7 cellular contexts compared by ENCODE assay signal in the genomic region with DNA sequence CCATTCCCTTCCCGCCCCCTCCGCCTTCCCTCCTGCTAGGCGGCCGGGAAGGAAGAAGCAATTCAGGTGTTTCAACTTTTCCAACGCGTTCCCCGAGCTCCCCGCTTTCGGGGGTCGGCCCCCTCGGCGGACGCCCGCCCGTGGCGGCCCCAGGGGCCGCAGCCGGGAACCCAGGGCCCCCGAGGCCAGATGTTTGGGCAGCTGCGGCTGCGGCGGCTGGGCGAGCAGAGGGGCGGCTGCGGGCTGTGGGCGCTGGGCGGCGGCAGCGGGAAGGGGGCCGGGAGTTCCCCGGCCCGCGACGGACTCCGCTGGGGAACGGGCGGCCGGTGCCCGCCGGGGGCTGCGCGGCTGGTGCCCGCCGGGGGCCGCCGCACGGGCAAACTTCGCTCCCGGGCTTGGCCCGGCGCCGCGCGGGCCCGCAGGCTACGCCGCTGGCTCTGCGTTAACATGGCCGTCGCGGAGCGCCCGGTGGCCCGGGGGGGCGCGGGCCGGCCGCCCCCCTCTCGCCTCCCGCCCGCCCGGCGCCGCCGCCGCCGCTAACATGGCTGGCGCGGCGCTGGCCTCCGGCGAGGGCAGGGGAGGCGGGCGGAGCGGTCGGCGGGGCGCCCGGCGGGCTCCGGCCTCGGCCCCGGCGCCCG. TPM values are rescaled to one million over a fixed set of nuclear protein-coding genes. Genes with fewer than 3 reads are reported as not detected.
DNase-seq lines count a peak whose midpoint lies in the region; ATAC-seq and TF ChIP-seq lines count a peak whose summit lies in the region.

No MANE protein-coding gene starts in this region.

- no peak overlapping the region for H3K27ac ChIP-seq in OCI-LY1 (ENCODE audit: low read depth, low read length, poor library complexity, severe bottlenecking)

- H3K36me3 Mint-ChIP-seq in stimulated activated effector memory CD8-positive, alpha-beta T cell treated with anti-CD3 and anti-CD28 coated beads, Interleukin-12 subunit alpha, Interleukin-12 subunit beta, amount 100 ng/mL, for 72 hours = peaks cover 17% of the 10 kb centered on the region

- H3K4me3 Mint-ChIP-seq in stimulated activated effector memory CD8-positive, alpha-beta T cell treated with anti-CD3 and anti-CD28 coated beads, Interleukin-12 subunit alpha, Interleukin-12 subunit beta, amount 100 ng/mL, for 72 hours = peak overlapping the region; percentile 56

- no peaks in the 10 kb centered on the region for H3K9me3 Mint-ChIP-seq in stimulated activated effector memory CD8-positive, alpha-beta T cell treated with anti-CD3 and anti-CD28 coated beads, Interleukin-12 subunit alpha, Interleukin-12 subunit beta, amount 100 ng/mL, for 72 hours

- no peaks in the 10 kb centered on the region for H3K79me2 ChIP-seq in OCI-LY1 (ENCODE audit: insufficient read depth, low read length)

- H4K20me1 ChIP-seq in OCI-LY1 (ENCODE audit: insufficient read depth, low read length) = no peaks in the 10 kb centered on the region

- H3K9me2 ChIP-seq in OCI-LY1 (ENCODE audit: low read depth, low read length) = no peaks in the 10 kb centered on the region

- in situ Hi-C loops in HAP-1 (cut with MboI; ENCODE audit: low sequenced_read_pairs) = loop anchor here (5.0 kb wide), 1 partner anchor 81 kb away; no protein-coding TSS in a partner anchor

- peaks cover 4% of the 10 kb centered on the region for H3K4me1 Mint-ChIP-seq in stimulated activated effector memory CD8-positive, alpha-beta T cell treated with anti-CD3 and anti-CD28 coated beads, Interleukin-12 subunit alpha, Interleukin-12 subunit beta, amount 100 ng/mL, for 72 hours

- H2AFZ ChIP-seq in OCI-LY1 (ENCODE audit: low read length) = no peak overlapping the region

- H3K4me1 ChIP-seq in HAP-1 (peaks cover 6% of the 10 kb centered on the region; the same call in 1 of the 2 replicates), OCI-LY1 (ENCODE audit: insufficient read depth, low read length, severe bottlenecking) (peaks cover 16% of the 10 kb centered on the region)

- DNase-seq in HAP-1 (ENCODE audit: low spot score in 2 of 2) (no peak), fibroblast of villous mesenchyme (ENCODE audit: low read depth) (no peak), midbrain (lab: John Stamatoyannopoulos, UW) (no peak)
- DNase-seq in stimulated activated effector memory CD8-positive, alpha-beta T cell treated with anti-CD3 and anti-CD28 coated beads, Interleukin-12 subunit alpha, Interleukin-12 subunit beta, amount 100 ng/mL, for 72 hours (ENCODE audit: low spot score in 2 of 2) = peak; percentile 4 to 47

- peak overlapping the region; percentile 81 for H3K9ac ChIP-seq in OCI-LY1 (ENCODE audit: low read length)

- peak overlapping the region; percentile 45; the same call in 1 of the 2 replicates for H3K4me2 ChIP-seq in OCI-LY1 (ENCODE audit: low read length)

- no peaks in the 10 kb centered on the region for H3F3A ChIP-seq in OCI-LY1 (ENCODE audit: insufficient read depth, low read length)

- TF ChIP-seq CTCF in OCI-LY1 (IDR thresholded peaks at IDR 0.05; ENCODE audit: low read length) = no peak
- TF ChIP-seq CTCF in fibroblast of villous mesenchyme (IDR thresholded peaks at IDR 0.05; ENCODE audit: insufficient read depth, low read depth, low read length) = no peak

- H3K36me3 ChIP-seq in HAP-1 (replicated peaks) (peaks cover 32% of the 10 kb centered on the region), OCI-LY1 (ENCODE audit: insufficient read depth, low read length) (peaks cover 23% of the 10 kb centered on the region)

- H3K27me3 ChIP-seq in HAP-1 (ENCODE audit: low read depth) (no peaks in the 10 kb centered on the region), OCI-LY1 (ENCODE audit: insufficient read depth, low read length) (no peaks in the 10 kb centered on the region)

- H3K4me3 ChIP-seq in HAP-1 (peak overlapping the region; percentile 55), OCI-LY1 (ENCODE audit: low read depth, low read length, poor library complexity, severe bottlenecking) (peak overlapping the region; percentile 74), fibroblast of villous mesenchyme (ENCODE audit: low read depth, low read length) (peak overlapping the region; percentile 56)

- H3K9me3 ChIP-seq in HAP-1 (no peaks in the 10 kb centered on the region), OCI-LY1 (ENCODE audit: low read length) (no peaks in the 10 kb centered on the region)

- H3K27ac Mint-ChIP-seq in stimulated activated effector memory CD8-positive, alpha-beta T cell treated with anti-CD3 and anti-CD28 coated beads, Interleukin-12 subunit alpha, Interleukin-12 subunit beta, amount 100 ng/mL, for 72 hours = no peak overlapping the region

- ATAC-seq in GM18870 (IDR thresholded peaks at IDR 0.05; ENCODE audit: unreplicated experiment) (peak; percentile 21), HG03457 (IDR thresholded peaks at IDR 0.05; ENCODE audit: unreplicated experiment) (no peak)
- peak; percentile 12 for ATAC-seq in stimulated activated effector memory CD8-positive, alpha-beta T cell treated with anti-CD3 and anti-CD28 coated beads, Interleukin-12 subunit alpha, Interleukin-12 subunit beta, amount 100 ng/mL, for 72 hours

RNA-seq across cellular contexts. Expression of a gene that starts 0.5 kb away (rescaled TPM):
- total RNA-seq in fibroblast of villous mesenchyme = 13.9 and 14.7 TPM in 2 replicates

Comparison
In these comparisons a context has a peak if more than half of its experiments do, and no peak if none do; other contexts are left out.
1. DNase-seq: peak in stimulated activated effector memory CD8-positive, alpha-beta T cell treated with anti-CD3 and anti-CD28 coated beads, Interleukin-12 subunit alpha, Interleukin-12 subunit beta, amount 100 ng/mL, for 72 hours (2 of 2); none in HAP-1 (0 of 2), fibroblast of villous mesenchyme (single experiment) and midbrain (single experiment).
2. Peak in every context shown above with its lines, with median percentiles within 50 percentile points of each other: H3K4me3 ChIP-seq.